ENCODE assay signal across 23 cellular contexts in genomic region chr3:14479591-14479990, GRCh38.
"Had no signal": no experiment of that assay in that cellular context is flagged by ENCODE, and none has a peak within 500 bp of the region (broad histone marks: within the 10 kb centered on the region; RNA-seq: fewer than 3 reads in every experiment).

No MANE protein-coding gene starts in this region.

- H3K79me2 ChIP-seq: hepatocyte had no signal

- H3K36me3 ChIP-seq: breast epithelium, uterus had no signal

- H3K9me3 Mint-ChIP-seq: activated CD4-positive, alpha-beta T cell treated with anti-CD3 and anti-CD28 coated beads, Interleukin-2, amount 10 ng/mL, durations not matched to agents 7 days and 5 days; activated CD8-positive, alpha-beta T cell treated with anti-CD3 and anti-CD28 coated beads for 36 hours; activated naive CD4-positive, alpha-beta T cell treated with anti-CD3 and anti-CD28 coated beads, Interleukin-2, amount 50 U/mL, for 72 hours; immature natural killer cell; memory B cell; nephron progenitor cell had no signal

- H3K27ac Mint-ChIP-seq: activated CD4-positive, alpha-beta T cell treated with anti-CD3 and anti-CD28 coated beads, Interleukin-2, amount 10 ng/mL, durations not matched to agents 7 days and 5 days; activated CD8-positive, alpha-beta memory T cell treated with anti-CD3 and anti-CD28 coated beads, Interleukin-2, amount 10 ng/mL, durations not matched to agents 7 days and 5 days; activated CD8-positive, alpha-beta T cell treated with anti-CD3 and anti-CD28 coated beads for 36 hours; immature natural killer cell; memory B cell; nephron progenitor cell had no signal

- H3K9me3 ChIP-seq: ascending aorta, breast epithelium, sigmoid colon, testis, uterus had no signal

- H3K27me3 ChIP-seq: ascending aorta, breast epithelium, hepatocyte, sigmoid colon, testis, uterus had no signal

- H3K27ac ChIP-seq: ascending aorta, breast epithelium, hepatocyte, sigmoid colon, testis, WERI-Rb-1 had no signal

- H2AFZ ChIP-seq: hepatocyte had no signal

- H3K4me3 ChIP-seq: ascending aorta, breast epithelium, hepatocyte, sigmoid colon, smooth muscle cell, testis, uterus had no signal

- H3K4me1 Mint-ChIP-seq: activated CD4-positive, alpha-beta T cell treated with anti-CD3 and anti-CD28 coated beads, Interleukin-2, amount 10 ng/mL, durations not matched to agents 7 days and 5 days; activated CD8-positive, alpha-beta memory T cell treated with anti-CD3 and anti-CD28 coated beads, Interleukin-2, amount 10 ng/mL, durations not matched to agents 7 days and 5 days; immature natural killer cell; memory B cell had no signal

- ATAC-seq: activated CD8-positive, alpha-beta memory T cell treated with anti-CD3 and anti-CD28 coated beads, Interleukin-2, amount 10 ng/mL, durations not matched to agents 7 days and 5 days; activated CD8-positive, alpha-beta T cell treated with anti-CD3 and anti-CD28 coated beads for 36 hours; activated naive CD4-positive, alpha-beta T cell treated with anti-CD3 and anti-CD28 coated beads, Interleukin-2, amount 50 U/mL, for 72 hours had no signal

- DNase-seq: activated CD4-positive, alpha-beta T cell treated with anti-CD3 and anti-CD28 coated beads, Interleukin-2, amount 10 ng/mL, durations not matched to agents 7 days and 5 days; activated CD4-positive, CD25-positive, alpha-beta regulatory T cell treated with anti-CD3 and anti-CD28 coated beads, Interleukin-2, amount 50 U/mL, for 72 hours; activated CD8-positive, alpha-beta memory T cell treated with anti-CD3 and anti-CD28 coated beads, Interleukin-2, amount 10 ng/mL, durations not matched to agents 7 days and 5 days; activated CD8-positive, alpha-beta T cell treated with anti-CD3 and anti-CD28 coated beads for 36 hours; activated gamma-delta T cell; activated T-cell treated with anti-CD3 and anti-CD28 coated beads for 4 hours; effector CD4-positive, alpha-beta T cell; foreskin melanocyte; immature natural killer cell; nephron progenitor cell; sigmoid colon; stimulated activated CD4-positive, alpha-beta T cell treated with anti-CD3 and anti-CD28 coated beads, Interleukin-2, amount 100 ng/mL, for 48 hours; stimulated activated CD8-positive, alpha-beta memory T cell treated with anti-CD3 and anti-CD28 coated beads, Interleukin-4, amount 100 ng/mL, for 48 hours; stimulated activated naive CD4-positive, alpha-beta T cell; testis; WERI-Rb-1 had no signal

- H3K4me2 ChIP-seq: hepatocyte, smooth muscle cell had no signal

- H3K27me3 Mint-ChIP-seq: activated CD4-positive, alpha-beta T cell treated with anti-CD3 and anti-CD28 coated beads, Interleukin-2, amount 10 ng/mL, durations not matched to agents 7 days and 5 days; activated CD8-positive, alpha-beta memory T cell treated with anti-CD3 and anti-CD28 coated beads, Interleukin-2, amount 10 ng/mL, durations not matched to agents 7 days and 5 days; activated CD8-positive, alpha-beta T cell treated with anti-CD3 and anti-CD28 coated beads for 36 hours; memory B cell had no signal

- H3K4me3 Mint-ChIP-seq: activated CD4-positive, alpha-beta T cell treated with anti-CD3 and anti-CD28 coated beads, Interleukin-2, amount 10 ng/mL, durations not matched to agents 7 days and 5 days; activated CD8-positive, alpha-beta memory T cell treated with anti-CD3 and anti-CD28 coated beads, Interleukin-2, amount 10 ng/mL, durations not matched to agents 7 days and 5 days; activated CD8-positive, alpha-beta T cell treated with anti-CD3 and anti-CD28 coated beads for 36 hours; immature natural killer cell; memory B cell; nephron progenitor cell had no signal
